In the genomic region with DNA sequence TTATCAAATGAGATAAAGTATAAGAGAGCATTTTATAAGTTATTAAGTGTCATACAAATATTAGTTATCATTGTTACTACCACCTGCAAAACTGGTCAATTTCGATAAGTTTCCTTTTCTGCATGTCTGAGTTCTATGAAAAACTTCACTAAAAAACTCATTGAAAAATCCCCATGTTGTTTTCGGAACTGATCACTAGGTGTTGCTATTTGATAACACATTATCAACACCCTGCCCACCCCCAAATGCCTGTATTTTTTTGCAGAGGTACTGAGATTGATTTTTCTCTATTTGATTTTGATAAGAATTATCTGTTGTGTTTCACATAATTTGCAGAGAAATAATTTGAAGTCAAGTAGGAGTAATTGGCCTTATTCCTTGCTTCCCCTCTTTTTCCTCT, we compare ENCODE assay signal across 10 cellular contexts. TPM values are rescaled to one million over a fixed set of nuclear protein-coding genes. Genes with fewer than 3 reads are reported as not detected.
DNase-seq lines count a peak whose midpoint lies in the region; ATAC-seq and TF ChIP-seq lines count a peak whose summit lies in the region.
"Had no signal": no experiment of that assay in that cellular context is flagged by ENCODE, and none has a peak within 500 bp of the region (broad histone marks: within the 10 kb centered on the region; RNA-seq: fewer than 3 reads in every experiment).

No MANE protein-coding gene starts in this region.

- BruUV-seq in PC-9 (replicated peaks; lab: Mats Ljungman, UMichigan), result no TSS peak

- H3K4me3 ChIP-seq in PC-9 (no peak overlapping the region), fibroblast of villous mesenchyme (ENCODE audit: low read depth, low read length) (no peak overlapping the region), thoracic aorta (no peak overlapping the region)

- no peak overlapping the region for H3K4me2 ChIP-seq in PC-9

- POLR2A ChIA-PET in PC-9 (lab: Charles Lee; ENCODE audit: unreplicated experiment), result interaction anchor here (0.6 kb wide), 1 partner anchor 137 kb away, joined by 3 read pairs; no protein-coding TSS in a partner anchor

- no peak for ATAC-seq in thoracic aorta (ENCODE audit: insufficient number of reproducible peaks, low FRiP score, low read depth)

- intact Hi-C loops in PC-9 (cut with micrococcal nuclease; ENCODE audit: unreplicated experiment), result loop anchor here (1.0 to 10.0 kb wide), 4 partner anchors 205 to 892 kb away; no protein-coding TSS in a partner anchor

- H3K79me2 ChIP-seq in PC-9 (ENCODE audit: low read depth), result no peaks in the 10 kb centered on the region

- DNase-seq in NCI-H2107 treated with DMSO at 0.1 percent for 48 hours (lab: John Stamatoyannopoulos, UW; ENCODE audit: unreplicated experiment) (peak; percentile 35), NCI-H2107 (lab: John Stamatoyannopoulos, UW) (no peak), PC-9 (no peak), fibroblast of villous mesenchyme (ENCODE audit: low read depth) (peak; percentile 46), thoracic aorta (ENCODE audit: low spot score) (no peak), NOMO-1 (lab: John Stamatoyannopoulos, UW; ENCODE audit: unreplicated experiment in 2 of 2) (no peak), COLO668 (lab: John Stamatoyannopoulos, UW; ENCODE audit: unreplicated experiment) (no peak)
- no peak for DNase-seq in activated CD4-positive, CD25-positive, alpha-beta regulatory T cell treated with anti-CD3 and anti-CD28 coated beads, Interleukin-2, amount 50 U/mL, for 72 hours

- no peak overlapping the region for H2AFZ ChIP-seq in PC-9

- H3K27ac ChIP-seq in PC-9, result no peak overlapping the region
- H3K27ac ChIP-seq in thoracic aorta, result no peak overlapping the region

- CTCF ChIA-PET in PC-9 (lab: Charles Lee), result interaction anchor here (0.7 to 1.5 kb wide), 2 partner anchors 54 to 330 kb away, joined by 3 to 4 read pairs; no protein-coding TSS in a partner anchor

- H3K9me3 ChIP-seq in PC-9 (ENCODE audit: insufficient read depth, low read depth), result no peaks in the 10 kb centered on the region
- no peaks in the 10 kb centered on the region for H3K9me3 ChIP-seq in thoracic aorta

- H3K4me1 ChIP-seq in PC-9 (replicated peaks; ENCODE audit: insufficient read depth) (no peaks in the 10 kb centered on the region), thoracic aorta (ENCODE audit: control insufficient read depth in 1 of 2, low read depth in 2 of 2) (no peaks in the 10 kb centered on the region)

- H3K27me3 ChIP-seq in PC-9 (ENCODE audit: insufficient read depth, low read depth) (peaks cover 25% of the 10 kb centered on the region; the same call in 1 of the 2 replicates), thoracic aorta (replicated peaks; ENCODE audit: insufficient read depth) (no peaks in the 10 kb centered on the region)

- H4K20me1 ChIP-seq in PC-9 (ENCODE audit: insufficient read depth), result no peaks in the 10 kb centered on the region

- no peaks in the 10 kb centered on the region for H3K9me2 ChIP-seq in PC-9 (ENCODE audit: insufficient read depth)

- no peaks in the 10 kb centered on the region for H3K36me3 ChIP-seq in PC-9 (ENCODE audit: low read depth)
- H3K36me3 ChIP-seq in thoracic aorta, result no peaks in the 10 kb centered on the region

- H3F3A ChIP-seq in PC-9 (ENCODE audit: insufficient read depth, low read depth), result no peaks in the 10 kb centered on the region

- TF ChIP-seq CTCF in PC-9 (conservative IDR thresholded peaks at IDR 0.05), result peak; percentile 76
- TF ChIP-seq CTCF in fibroblast of villous mesenchyme (IDR thresholded peaks at IDR 0.05; ENCODE audit: insufficient read depth, low read depth, low read length), result peak; percentile 57
- peak; percentile 46 for TF ChIP-seq CTCF in thoracic aorta (IDR thresholded peaks at IDR 0.05)

RNA-seq across cellular contexts. Expression of gene DISP1, which starts 22.1 kb away (rescaled TPM):
- 4.9 and 6.9 TPM in 2 replicates for total RNA-seq in PC-9 (2021)
- 3.5 and 4.2 TPM in 2 replicates for total RNA-seq in fibroblast of villous mesenchyme
- total RNA-seq in thoracic aorta, result 1 to 10 TPM; 5.6 to 7.0 TPM

RNA-seq across cellular contexts. Expression of gene FAM177B, which starts 55.7 kb away (rescaled TPM):
- not detected in 2 replicates for total RNA-seq in PC-9 (2021)
- total RNA-seq in fibroblast of villous mesenchyme, result not detected in 2 replicates
- 1 to 10 TPM in 1 of 2 donors, not detected in 1; 3.1 TPM for total RNA-seq in thoracic aorta
- total RNA-seq: Daoy; T-helper 1 cell treated with Interleukin-12 subunit alpha and Interleukin-12 subunit beta and Interleukin-4 antibody, amounts not matched to agents 30 ng/mL and 1 ng/mL, for 36 hours had no signal

Comparison
In these comparisons a context has a peak if more than half of its experiments do, and no peak if none do; other contexts are left out.
1. DNase-seq: peak in NCI-H2107 treated with DMSO at 0.1 percent for 48 hours (single experiment) and fibroblast of villous mesenchyme (single experiment); none in NCI-H2107 (single experiment), PC-9 (0 of 2), thoracic aorta (single experiment), NOMO-1 (0 of 2), COLO668 (single experiment) and activated CD4-positive, CD25-positive, alpha-beta regulatory T cell treated with anti-CD3 and anti-CD28 coated beads, Interleukin-2, amount 50 U/mL, for 72 hours (single experiment).
2. Peak in every context shown above with its lines, with median percentiles within 50 percentile points of each other: CTCF ChIP-seq.